13 cellular contexts compared by ENCODE assay signal in the genomic region with DNA sequence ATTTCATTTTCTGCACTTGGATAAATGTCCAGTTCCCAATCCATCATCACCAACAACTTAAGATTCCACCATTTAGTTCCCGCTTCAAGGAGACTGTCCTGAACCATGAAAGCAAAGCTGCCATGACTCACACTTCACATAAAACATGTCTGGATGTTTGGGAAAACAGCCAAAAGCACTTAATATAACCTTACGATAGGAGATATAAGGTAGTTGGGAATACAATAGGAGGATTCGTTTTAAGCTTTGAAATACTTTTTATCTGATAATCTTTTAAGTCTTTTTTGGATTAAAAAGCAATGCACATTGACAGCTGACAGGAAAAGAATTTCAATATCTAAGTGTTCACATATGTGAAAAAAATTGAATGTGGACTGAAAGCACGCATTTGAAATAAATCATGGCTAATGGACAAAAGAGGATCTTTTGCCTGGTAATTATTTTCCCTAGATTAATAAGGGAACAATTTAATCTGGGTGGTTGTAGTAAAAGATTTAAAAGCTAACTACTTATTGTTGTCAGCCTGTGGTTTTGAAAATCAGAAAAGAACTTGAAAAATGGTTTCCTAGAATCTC. TPM values are rescaled to one million over a fixed set of nuclear protein-coding genes. Genes with fewer than 3 reads are reported as not detected.
DNase-seq lines count a peak whose midpoint lies in the region; ATAC-seq and TF ChIP-seq lines count a peak whose summit lies in the region.
"Had no signal": no experiment of that assay in that cellular context is flagged by ENCODE, and none has a peak within 500 bp of the region (broad histone marks: within the 10 kb centered on the region; RNA-seq: fewer than 3 reads in every experiment).

No MANE protein-coding gene starts in this region.

- no peaks in the 10 kb centered on the region for H3K9me3 Mint-ChIP-seq in WTC11
- H3K9me3 Mint-ChIP-seq: stimulated activated memory B cell treated with anti-CD40 and anti-IgM and Interleukin-4, amounts not matched to agents 10 μg/mL and 1 μg/mL and 100 μg/mL, for 72 hours had no signal

- DNase-seq in A172 (ENCODE audit: low spot score) (peak; percentile 93), HCEC 1CT (peak; percentile 80), adipocyte (ENCODE audit: low read depth) (no peak), left lung (no peak), HAP-1 (ENCODE audit: low spot score in 2 of 2) (no peak), SHP77 (lab: John Stamatoyannopoulos, UW) (no peak), WTC11 (ENCODE audit: low spot score) (no peak)
- no peak for DNase-seq in activated effector memory CD4-positive, alpha-beta T cell treated with anti-CD3 and anti-CD28 coated beads, Interleukin-2, amount 50 U/mL, for 16 hours
- DNase-seq: NCI-H1048, right lobe of liver, SHP77 treated with DMSO at 0.1 percent for 48 hours had no signal

- TF ChIP-seq CTCF in left lung (IDR thresholded peaks at IDR 0.05) = no peak
- TF ChIP-seq CTCF in WTC11 (IDR thresholded peaks at IDR 0.05) = no peak

- peaks cover 5% of the 10 kb centered on the region; the same call in 1 of the 2 replicates for H3K27me3 Mint-ChIP-seq in WTC11 (ENCODE audit: low read depth)

- H3K27ac Mint-ChIP-seq in WTC11 = no peak overlapping the region
- H3K27ac Mint-ChIP-seq: B cell; stimulated activated memory B cell treated with anti-CD40 and anti-IgM and Interleukin-4, amounts not matched to agents 10 μg/mL and 1 μg/mL and 100 μg/mL, for 72 hours had no signal

- H3K9ac ChIP-seq in adipocyte (ENCODE audit: low read length) = peak overlapping the region; percentile 54

- in situ Hi-C loops in HAP-1 (cut with MboI; ENCODE audit: low sequenced_read_pairs) = no loop called here

- H3K9me3 ChIP-seq in adipocyte (ENCODE audit: control insufficient read depth, low read length) = no peaks in the 10 kb centered on the region
- H3K9me3 ChIP-seq in left lung = no peaks in the 10 kb centered on the region
- no peaks in the 10 kb centered on the region for H3K9me3 ChIP-seq in HAP-1
- H3K9me3 ChIP-seq: right lobe of liver had no signal

- H3K4me1 Mint-ChIP-seq in WTC11 = no peaks in the 10 kb centered on the region
- H3K4me1 Mint-ChIP-seq: B cell; stimulated activated memory B cell treated with anti-CD40 and anti-IgM and Interleukin-4, amounts not matched to agents 10 μg/mL and 1 μg/mL and 100 μg/mL, for 72 hours had no signal

- CTCF ChIA-PET in WTC11 (lab: Charles Lee) = interaction anchor here (1.6 to 1.7 kb wide), 2 partner anchors 34 to 46 kb away, joined by 4 to 8 read pairs; no protein-coding TSS in a partner anchor

- no peak overlapping the region for H3K4me3 Mint-ChIP-seq in WTC11
- H3K4me3 Mint-ChIP-seq: B cell; stimulated activated memory B cell treated with anti-CD40 and anti-IgM and Interleukin-4, amounts not matched to agents 10 μg/mL and 1 μg/mL and 100 μg/mL, for 72 hours had no signal

- POLR2A ChIA-PET in WTC11 (lab: Charles Lee) = no interaction called here

- intact Hi-C loops in left lung (cut with DNase I) = no loop called here

- H3K36me3 Mint-ChIP-seq in WTC11 = no peaks in the 10 kb centered on the region
- H3K36me3 Mint-ChIP-seq: stimulated activated memory B cell treated with anti-CD40 and anti-IgM and Interleukin-4, amounts not matched to agents 10 μg/mL and 1 μg/mL and 100 μg/mL, for 72 hours had no signal

- no peak overlapping the region for H3K4me3 ChIP-seq in adipocyte (ENCODE audit: low read length)
- no peak overlapping the region for H3K4me3 ChIP-seq in left lung
- no peak overlapping the region for H3K4me3 ChIP-seq in HAP-1
- H3K4me3 ChIP-seq: right lobe of liver had no signal

- peak overlapping the region; percentile 60 to 87 for H3K27ac ChIP-seq in left lung

- ATAC-seq in left lung (peak; percentile 21), WTC11 (no peak)
- ATAC-seq: stimulated activated memory B cell treated with anti-CD40 and anti-IgM and Interleukin-4, amounts not matched to agents 10 μg/mL and 1 μg/mL and 100 μg/mL, for 72 hours had no signal

- H3K4me1 ChIP-seq in adipocyte (ENCODE audit: control insufficient read depth, insufficient read depth, low read length) (peaks cover 76% of the 10 kb centered on the region), left lung (peaks cover 32 to 53% of the 10 kb centered on the region in 2 donors), HAP-1 (no peaks in the 10 kb centered on the region)
- H3K4me1 ChIP-seq: right lobe of liver had no signal

- H3K36me3 ChIP-seq in adipocyte (ENCODE audit: control insufficient read depth, insufficient read depth, low read length, severe bottlenecking) = no peaks in the 10 kb centered on the region
- H3K36me3 ChIP-seq in left lung = no peaks in the 10 kb centered on the region
- no peaks in the 10 kb centered on the region for H3K36me3 ChIP-seq in HAP-1 (replicated peaks)
- H3K36me3 ChIP-seq: right lobe of liver had no signal

- H3K27me3 ChIP-seq in adipocyte (replicated peaks; ENCODE audit: control insufficient read depth, insufficient read depth, low read length) = no peaks in the 10 kb centered on the region
- no peaks in the 10 kb centered on the region for H3K27me3 ChIP-seq in left lung
- peaks cover 10% of the 10 kb centered on the region; the same call in 1 of the 2 replicates for H3K27me3 ChIP-seq in HAP-1 (ENCODE audit: low read depth)
- H3K27me3 ChIP-seq: right lobe of liver had no signal

TF ChIP-seq in WTC11, 78 proteins besides CTCF, POLR2A, EP300 and RAD21 (continues in another document):
- no peak for TF ChIP-seq GABPB1 (CRISPR knock-in tag; IDR thresholded peaks at IDR 0.05)
- no peak for TF ChIP-seq FOXP1 (CRISPR knock-in tag; IDR thresholded peaks at IDR 0.05; ENCODE audit: borderline replicate concordance)
- no peak for TF ChIP-seq CREM (CRISPR knock-in tag; IDR thresholded peaks at IDR 0.05)
- TF ChIP-seq ETV6 (CRISPR knock-in tag; IDR thresholded peaks at IDR 0.05) = no peak
- TF ChIP-seq, protein P1, sequence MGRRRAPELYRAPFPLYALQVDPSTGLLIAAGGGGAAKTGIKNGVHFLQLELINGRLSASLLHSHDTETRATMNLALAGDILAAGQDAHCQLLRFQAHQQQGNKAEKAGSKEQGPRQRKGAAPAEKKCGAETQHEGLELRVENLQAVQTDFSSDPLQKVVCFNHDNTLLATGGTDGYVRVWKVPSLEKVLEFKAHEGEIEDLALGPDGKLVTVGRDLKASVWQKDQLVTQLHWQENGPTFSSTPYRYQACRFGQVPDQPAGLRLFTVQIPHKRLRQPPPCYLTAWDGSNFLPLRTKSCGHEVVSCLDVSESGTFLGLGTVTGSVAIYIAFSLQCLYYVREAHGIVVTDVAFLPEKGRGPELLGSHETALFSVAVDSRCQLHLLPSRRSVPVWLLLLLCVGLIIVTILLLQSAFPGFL (CRISPR knock-in tag; IDR thresholded peaks at IDR 0.05; ENCODE audit: borderline replicate concordance) = no peak
- TF ChIP-seq ZNF425 (CRISPR knock-in tag; conservative IDR thresholded peaks at IDR 0.05) = no peak
- no peak for TF ChIP-seq ZNF121 (CRISPR knock-in tag; IDR thresholded peaks at IDR 0.05)
- TF ChIP-seq, protein P2, sequence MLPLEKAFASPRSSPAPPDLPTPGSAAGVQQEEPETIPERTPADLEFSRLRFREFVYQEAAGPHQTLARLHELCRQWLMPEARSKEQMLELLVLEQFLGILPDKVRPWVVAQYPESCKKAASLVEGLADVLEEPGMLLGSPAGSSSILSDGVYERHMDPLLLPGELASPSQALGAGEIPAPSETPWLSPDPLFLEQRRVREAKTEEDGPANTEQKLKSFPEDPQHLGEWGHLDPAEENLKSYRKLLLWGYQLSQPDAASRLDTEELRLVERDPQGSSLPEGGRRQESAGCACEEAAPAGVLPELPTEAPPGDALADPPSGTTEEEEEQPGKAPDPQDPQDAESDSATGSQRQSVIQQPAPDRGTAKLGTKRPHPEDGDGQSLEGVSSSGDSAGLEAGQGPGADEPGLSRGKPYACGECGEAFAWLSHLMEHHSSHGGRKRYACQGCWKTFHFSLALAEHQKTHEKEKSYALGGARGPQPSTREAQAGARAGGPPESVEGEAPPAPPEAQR (CRISPR knock-in tag; IDR thresholded peaks at IDR 0.05) = no peak
- TF ChIP-seq, protein P3, sequence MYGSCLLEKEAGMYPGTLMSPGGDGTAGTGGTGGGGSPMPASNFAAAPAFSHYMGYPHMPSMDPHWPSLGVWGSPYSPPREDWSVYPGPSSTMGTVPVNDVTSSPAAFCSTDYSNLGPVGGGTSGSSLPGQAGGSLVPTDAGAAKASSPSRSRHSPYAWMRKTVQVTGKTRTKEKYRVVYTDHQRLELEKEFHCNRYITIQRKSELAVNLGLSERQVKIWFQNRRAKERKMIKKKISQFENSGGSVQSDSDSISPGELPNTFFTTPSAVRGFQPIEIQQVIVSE (CRISPR knock-in tag; IDR thresholded peaks at IDR 0.05; ENCODE audit: borderline replicate concordance) = no peak
- no peak for TF ChIP-seq CBFB (CRISPR knock-in tag; IDR thresholded peaks at IDR 0.05; ENCODE audit: low read depth)
- no peak for TF ChIP-seq TEAD1 (CRISPR knock-in tag; IDR thresholded peaks at IDR 0.05)
- TF ChIP-seq SMAD4 (CRISPR knock-in tag; IDR thresholded peaks at IDR 0.05) = no peak

RNA-seq across cellular contexts. Expression of gene TGFBI, which starts 17.3 kb away (rescaled TPM):
- 10.5 and 11.6 TPM in 2 replicates for total RNA-seq in A172 (2014; rRNA removed; shearing (Covaris generic))
- 100 to 1,000 TPM; 151 to 222 TPM for total RNA-seq in left lung
- total RNA-seq in WTC11 (2021) = 7.2 to 9.1 TPM (median 7.8 TPM) in 3 replicates

RNA-seq across cellular contexts. Expression of gene LECT2, which starts 56.7 kb away (rescaled TPM):
- total RNA-seq in A172 (2014; rRNA removed; shearing (Covaris generic)) = not detected in 2 replicates
- total RNA-seq in left lung (not detected), WTC11 (2021) (not detected in 3 replicates)
- total RNA-seq: B cell had no signal

Comparison
In these comparisons a context has a peak if more than half of its experiments do, and no peak if none do; other contexts are left out.
1. DNase-seq: peak in A172 (single experiment) and HCEC 1CT (single experiment); none in adipocyte (single experiment), left lung (0 of 2), HAP-1 (0 of 2), SHP77 (0 of 2), WTC11 (single experiment) and activated effector memory CD4-positive, alpha-beta T cell treated with anti-CD3 and anti-CD28 coated beads, Interleukin-2, amount 50 U/mL, for 16 hours (single experiment).
2. RNA of gene TGFBI, which starts 17.3 kb away (total RNA-seq): 151 to 222 TPM in left lung; 10.5 to 11.6 TPM in A172 and 7.2 to 9.1 TPM in WTC11; every median in the first group is over 10 times any median in the second.